8 cellular contexts compared by ENCODE assay signal in the genomic region with DNA sequence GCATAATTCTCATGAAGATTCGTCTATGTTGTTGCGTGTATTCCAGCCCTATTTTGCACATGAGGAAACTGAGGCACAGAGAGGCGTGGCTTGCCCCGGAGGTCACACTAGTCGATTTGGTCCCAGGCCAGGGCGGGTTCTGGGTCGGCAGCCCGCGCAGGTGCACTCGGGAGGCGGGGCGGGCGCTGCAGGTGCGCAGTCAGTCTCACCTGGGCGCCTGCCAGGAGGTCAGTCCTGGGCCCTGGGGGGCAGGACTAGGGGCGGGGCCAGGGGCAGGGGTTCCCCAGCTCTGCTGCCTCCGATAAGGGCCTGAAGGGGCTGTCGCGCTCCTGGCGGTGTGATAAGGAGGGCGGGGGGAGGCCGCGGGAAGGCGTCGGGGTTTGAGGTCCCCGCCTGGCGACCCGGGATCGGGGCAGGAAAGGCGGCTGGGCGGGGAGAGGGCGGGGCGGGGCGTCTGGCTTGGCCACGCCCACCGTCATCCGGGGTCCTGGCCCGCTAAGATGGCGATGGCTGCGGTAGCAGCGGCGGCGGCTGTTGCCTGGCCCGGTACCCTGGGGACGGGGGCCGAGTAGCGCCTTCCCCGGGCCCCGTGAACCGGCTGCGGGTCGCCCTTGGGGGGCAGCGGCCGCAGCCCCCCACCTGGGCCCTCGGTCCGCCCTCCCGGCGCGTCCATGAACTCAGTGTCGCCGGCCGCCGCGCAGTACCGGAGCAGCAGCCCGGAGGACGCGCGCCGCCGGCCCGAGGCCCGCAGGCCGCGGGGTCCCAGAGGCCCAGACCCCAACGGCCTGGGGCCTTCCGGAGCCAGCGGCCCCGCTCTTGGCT. TPM values are rescaled to one million over a fixed set of nuclear protein-coding genes. Genes with fewer than 3 reads are reported as not detected.
DNase-seq lines count a peak whose midpoint lies in the region; ATAC-seq and TF ChIP-seq lines count a peak whose summit lies in the region.

A gene (plus strand): TSS at position 485 of the 822 bp plus-strand sequence. CDS start 187 bp downstream, at position 672.

- 0 to 1% (median 1%) methylated on average over 56 to 79 of the region's 79 CpGs for WGBS in adipose tissue, 3 donors

- H4K20me1 ChIP-seq in DND-41 (ENCODE audit: insufficient read depth, low read length), result peaks cover 8% of the 10 kb centered on the region; the same call in 1 of the 2 replicates

- H3K9me3 ChIP-seq in DND-41 (ENCODE audit: insufficient read depth, low read length, severe bottlenecking), result no peaks in the 10 kb centered on the region

- H3K27ac ChIP-seq in DND-41 (ENCODE audit: low read length), result peak within 1 kb of the TSS; percentile 83
- H3K27ac ChIP-seq in adipose tissue (ENCODE audit: low read depth, low read length), result no peak within 1 kb of the TSS

- intact Hi-C loops in T-helper 1 cell treated with Interleukin-12 subunit alpha and Interleukin-12 subunit beta and Interleukin-4 antibody, amounts not matched to agents 30 ng/mL and 1 ng/mL, for 36 hours (cut with micrococcal nuclease), result loop anchor here (1.0 kb wide), 4 partner anchors 11 to 64 kb away; no protein-coding TSS in a partner anchor
- intact Hi-C loops in left cardiac atrium (cut with DNase I), result no loop called here
- intact Hi-C loops in posterior vena cava (cut with DNase I), result no loop called here

- H3K9ac ChIP-seq in DND-41 (ENCODE audit: low read depth, low read length), result peak within 1 kb of the TSS; percentile 98

- peak within 1 kb of the TSS; percentile 94 for H3K4me2 ChIP-seq in DND-41 (ENCODE audit: insufficient read depth, low read length)

- no peaks in the 10 kb centered on the region for H3K27me3 ChIP-seq in DND-41 (ENCODE audit: insufficient read depth, low read length, poor library complexity)

- H3K4me1 ChIP-seq in DND-41 (ENCODE audit: insufficient read depth, low read length), result peaks cover 25% of the 10 kb centered on the region

- H3K4me3 ChIP-seq in DND-41 (ENCODE audit: low read depth in 1 of 2, low read length in 2 of 2), result peak within 1 kb of the TSS; percentile 89 to 91

- H2AFZ ChIP-seq in DND-41 (ENCODE audit: low read depth, low read length), result peak within 1 kb of the TSS; percentile 82

- H3K36me3 ChIP-seq in DND-41 (ENCODE audit: insufficient read depth, low read length), result peaks cover 29% of the 10 kb centered on the region

- ATAC-seq in DND-41 (ENCODE audit: insufficient read depth, low read depth) (peak; percentile 86), left cardiac atrium (peak; percentile 94)

- peaks cover 41% of the 10 kb centered on the region for H3K79me2 ChIP-seq in DND-41 (ENCODE audit: insufficient read depth, low read length)

- TF ChIP-seq CTCF in DND-41 (IDR thresholded peaks at IDR 0.05; ENCODE audit: borderline replicate concordance, extremely low read depth, low read length, poor library complexity, severe bottlenecking), result no peak

- DNase-seq in DND-41 (peak; percentile 89), HCEC 1CT (peak; percentile 61), NCI-H1105 (lab: John Stamatoyannopoulos, UW) (peak; percentile 96), left cardiac atrium (peak; percentile 81), posterior vena cava (ENCODE audit: low spot score) (peak; percentile 89), ureter (ENCODE audit: low spot score) (peak; percentile 83)

RNA-seq across cellular contexts. Expression of the gene that starts here (rescaled TPM):
- 46.4 and 47.2 TPM in 2 replicates for total RNA-seq in T-helper 1 cell treated with Interleukin-12 subunit alpha and Interleukin-12 subunit beta and Interleukin-4 antibody, amounts not matched to agents 30 ng/mL and 1 ng/mL, for 36 hours
- 10 to 100 TPM; 12.0 to 23.0 (median 21.5) TPM for polyA plus RNA-seq in adipose tissue
- total RNA-seq in left cardiac atrium, result 10 to 100 TPM; 41.6 to 50.2 TPM
- total RNA-seq in posterior vena cava, result 10 to 100 TPM; 14.2 to 14.8 TPM
- total RNA-seq in ureter, result 36.7 TPM
